In the genomic region with DNA sequence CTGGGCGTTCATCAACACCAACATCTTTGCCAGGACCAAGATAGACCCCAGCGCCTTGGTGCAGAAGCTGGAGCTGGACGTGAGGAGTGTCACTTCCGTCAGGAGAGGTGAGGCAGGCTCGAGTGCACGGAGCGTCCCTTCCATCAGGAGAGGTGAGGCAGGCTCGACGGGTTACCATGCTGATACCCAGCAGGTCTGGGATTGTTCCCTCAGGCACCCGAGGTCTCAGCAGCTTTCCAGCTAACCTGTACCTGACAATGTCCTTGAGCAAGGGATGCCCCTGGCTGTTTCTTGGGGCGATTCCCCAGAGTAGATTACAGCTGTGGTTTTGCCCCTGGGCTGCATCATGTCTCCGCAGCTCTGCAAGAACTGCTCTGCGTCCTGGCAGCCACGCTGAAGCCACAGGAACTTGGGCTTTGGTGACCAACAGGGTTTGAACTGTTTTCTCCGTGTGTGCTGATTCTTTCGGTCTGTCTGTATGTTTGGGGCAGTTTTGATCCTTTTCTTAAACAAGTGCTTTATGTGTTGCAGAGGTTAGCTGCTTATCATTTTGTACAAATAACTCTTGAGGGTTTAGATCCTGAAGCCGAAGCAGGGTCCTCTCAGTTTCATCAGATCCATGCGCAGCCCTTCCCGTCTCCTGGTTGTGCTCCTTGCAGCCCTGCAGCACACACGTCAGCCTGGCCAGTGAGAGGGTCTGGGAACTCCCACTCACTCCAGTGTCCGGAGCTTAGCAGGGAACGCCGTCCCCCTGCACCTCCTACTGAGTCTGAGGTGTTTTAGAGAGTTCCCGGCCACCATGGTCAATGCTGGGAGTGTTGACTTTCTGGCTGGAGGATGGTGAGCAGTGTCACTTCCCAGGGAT, we compare ENCODE assay signal across 1 cellular context.
TF ChIP-seq lines count a peak whose summit lies in the region.

No MANE protein-coding gene starts in this region.

TF ChIP-seq in GM12878, 131 proteins besides CTCF, POLR2A, EP300 and RAD21 (continued from another document):
- TF ChIP-seq RCOR1 (conservative IDR thresholded peaks at IDR 0.05; ENCODE audit: low read depth, low read length) (no peak), REST (IDR thresholded peaks at IDR 0.05; ENCODE audit: low read depth, low read length) (no peak), PML (IDR thresholded peaks at IDR 0.05; ENCODE audit: low read length) (no peak), TAF1 (IDR thresholded peaks at IDR 0.05; ENCODE audit: borderline replicate concordance, low read depth, low read length) (no peak), NFIC (IDR thresholded peaks at IDR 0.05; ENCODE audit: low read depth, low read length) (no peak), NR2C2 (IDR thresholded peaks at IDR 0.05; ENCODE audit: borderline replicate concordance, control insufficient read depth, insufficient read length, low read depth) (no peak)
- TF ChIP-seq, protein P1, sequence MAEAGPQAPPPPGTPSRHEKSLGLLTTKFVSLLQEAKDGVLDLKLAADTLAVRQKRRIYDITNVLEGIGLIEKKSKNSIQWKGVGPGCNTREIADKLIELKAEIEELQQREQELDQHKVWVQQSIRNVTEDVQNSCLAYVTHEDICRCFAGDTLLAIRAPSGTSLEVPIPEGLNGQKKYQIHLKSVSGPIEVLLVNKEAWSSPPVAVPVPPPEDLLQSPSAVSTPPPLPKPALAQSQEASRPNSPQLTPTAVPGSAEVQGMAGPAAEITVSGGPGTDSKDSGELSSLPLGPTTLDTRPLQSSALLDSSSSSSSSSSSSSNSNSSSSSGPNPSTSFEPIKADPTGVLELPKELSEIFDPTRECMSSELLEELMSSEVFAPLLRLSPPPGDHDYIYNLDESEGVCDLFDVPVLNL (IDR thresholded peaks at IDR 0.05; ENCODE audit: low read depth, low read length), result no peak
- TF ChIP-seq, protein P2, sequence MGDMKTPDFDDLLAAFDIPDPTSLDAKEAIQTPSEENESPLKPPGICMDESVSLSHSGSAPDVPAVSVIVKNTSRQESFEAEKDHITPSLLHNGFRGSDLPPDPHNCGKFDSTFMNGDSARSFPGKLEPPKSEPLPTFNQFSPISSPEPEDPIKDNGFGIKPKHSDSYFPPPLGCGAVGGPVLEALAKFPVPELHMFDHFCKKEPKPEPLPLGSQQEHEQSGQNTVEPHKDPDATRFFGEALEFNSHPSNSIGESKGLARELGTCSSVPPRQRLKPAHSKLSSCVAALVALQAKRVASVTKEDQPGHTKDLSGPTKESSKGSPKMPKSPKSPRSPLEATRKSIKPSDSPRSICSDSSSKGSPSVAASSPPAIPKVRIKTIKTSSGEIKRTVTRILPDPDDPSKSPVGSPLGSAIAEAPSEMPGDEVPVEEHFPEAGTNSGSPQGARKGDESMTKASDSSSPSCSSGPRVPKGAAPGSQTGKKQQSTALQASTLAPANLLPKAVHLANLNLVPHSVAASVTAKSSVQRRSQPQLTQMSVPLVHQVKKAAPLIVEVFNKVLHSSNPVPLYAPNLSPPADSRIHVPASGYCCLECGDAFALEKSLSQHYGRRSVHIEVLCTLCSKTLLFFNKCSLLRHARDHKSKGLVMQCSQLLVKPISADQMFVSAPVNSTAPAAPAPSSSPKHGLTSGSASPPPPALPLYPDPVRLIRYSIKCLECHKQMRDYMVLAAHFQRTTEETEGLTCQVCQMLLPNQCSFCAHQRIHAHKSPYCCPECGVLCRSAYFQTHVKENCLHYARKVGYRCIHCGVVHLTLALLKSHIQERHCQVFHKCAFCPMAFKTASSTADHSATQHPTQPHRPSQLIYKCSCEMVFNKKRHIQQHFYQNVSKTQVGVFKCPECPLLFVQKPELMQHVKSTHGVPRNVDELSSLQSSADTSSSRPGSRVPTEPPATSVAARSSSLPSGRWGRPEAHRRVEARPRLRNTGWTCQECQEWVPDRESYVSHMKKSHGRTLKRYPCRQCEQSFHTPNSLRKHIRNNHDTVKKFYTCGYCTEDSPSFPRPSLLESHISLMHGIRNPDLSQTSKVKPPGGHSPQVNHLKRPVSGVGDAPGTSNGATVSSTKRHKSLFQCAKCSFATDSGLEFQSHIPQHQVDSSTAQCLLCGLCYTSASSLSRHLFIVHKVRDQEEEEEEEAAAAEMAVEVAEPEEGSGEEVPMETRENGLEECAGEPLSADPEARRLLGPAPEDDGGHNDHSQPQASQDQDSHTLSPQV (IDR thresholded peaks at IDR 0.05), result no peak
TF ChIP-seq in GM12878: peak in this region for 0.
